In genomic region chr10:124403548-124403947, GRCh38 we compare ENCODE assay signal across 9 cellular contexts. TPM values are rescaled to one million over a fixed set of nuclear protein-coding genes. Genes with fewer than 3 reads are reported as not detected.
DNase-seq lines count a peak whose midpoint lies in the region; FAIRE-seq and TF ChIP-seq lines count a peak whose summit lies in the region.
"Had no signal": no experiment of that assay in that cellular context is flagged by ENCODE, and none has a peak within 500 bp of the region (broad histone marks: within the 10 kb centered on the region; RNA-seq: fewer than 3 reads in every experiment).

No MANE protein-coding gene starts in this region.

- peak; percentile 71 for FAIRE-seq in RCC 7860 (lab: Jason Lieb, UNC)
- FAIRE-seq in keratinocyte (lab: Jason Lieb, UNC): peak; percentile 86

- dilution Hi-C loops in keratinocyte (cut with MboI; ENCODE audit: extremely low pct_ligation_motif_present, low sequenced_read_pairs): no loop called here

- H3K36me3 ChIP-seq in keratinocyte (ENCODE audit: control insufficient read depth in 2 of 2, extremely low read depth in 1 of 2, insufficient read depth in 2 of 2, low read length in 2 of 2): peaks cover 28 to 36% of the 10 kb centered on the region in 2 experiments
- peaks cover 51 to 99% (median 99%) of the 10 kb centered on the region in 4 donors for H3K36me3 ChIP-seq in stomach

- no peak overlapping the region for H3K4me2 ChIP-seq in keratinocyte (ENCODE audit: control insufficient read depth, extremely low read depth, insufficient read depth, low read depth, low read length)

- no peak overlapping the region for H3K27ac ChIP-seq in keratinocyte (ENCODE audit: control insufficient read depth, insufficient read depth, low read length)
- no peak overlapping the region for H3K27ac ChIP-seq in stomach

- H3K27me3 ChIP-seq in keratinocyte (ENCODE audit: control insufficient read depth, extremely low read depth, insufficient read depth, low read length) (no peaks in the 10 kb centered on the region), stomach (no peaks in the 10 kb centered on the region)

- H3K9ac ChIP-seq in keratinocyte (ENCODE audit: control insufficient read depth, extremely low read depth, insufficient read depth, low read length): no peak overlapping the region

- WGBS in stomach, 5 donors: 36 to 45% (median 41%) methylated on average over 8 of the region's 8 CpGs

- no peak overlapping the region for H3K4me3 ChIP-seq in keratinocyte (ENCODE audit: control insufficient read depth in 2 of 3, extremely low read depth in 1 of 3, insufficient read depth in 2 of 3, low read depth in 1 of 3, low read length in 3 of 3)
- no peak overlapping the region for H3K4me3 ChIP-seq in stomach

- H3K79me2 ChIP-seq in keratinocyte (ENCODE audit: control insufficient read depth, insufficient read depth, low read length): peaks cover 6% of the 10 kb centered on the region

- peak; percentile 32 to 73 (median 40) for TF ChIP-seq CTCF in keratinocyte (optimal IDR thresholded peaks at IDR 0.05 in 1 of 3, IDR thresholded peaks at IDR 0.05 in 1 of 3, conservative IDR thresholded peaks at IDR 0.05 in 1 of 3; ENCODE audit: extremely low read depth in 1 of 3, insufficient read depth in 2 of 3, low read length in 3 of 3)
- peak in 3 of 7 experiments; percentile 45 to 66 (median 52) for TF ChIP-seq CTCF in stomach (IDR thresholded peaks at IDR 0.05)

- no peak for TF ChIP-seq EP300 in stomach (IDR thresholded peaks at IDR 0.05)

- intact Hi-C loops in stomach (cut with DNase I; ENCODE audit: low total_unique reads): no loop called here

- no peak overlapping the region for H2AFZ ChIP-seq in keratinocyte (ENCODE audit: control insufficient read depth, low read length)

- DNase-seq in stimulated activated naive CD4-positive, alpha-beta T cell (lab: John Stamatoyannopoulos, UW): peak in 5 of 6 experiments; percentile 7 to 72 (median 63)
- no peak for DNase-seq in stimulated activated naive CD4-positive, alpha-beta T cell treated with Interleukin-2 at 50 U/mL for 16 hours (lab: John Stamatoyannopoulos, UW)
- DNase-seq in HCEC 1CT (peak; percentile 74), M059J (ENCODE audit: low read depth) (peak; percentile 79), RCC 7860 (ENCODE audit: low spot score) (peak; percentile 61), brain pericyte (ENCODE audit: low read depth, low spot score) (peak; percentile 63), keratinocyte (ENCODE audit: low read depth, low spot score) (no peak), stomach (peak; percentile 34)

- no peaks in the 10 kb centered on the region for H3K4me1 ChIP-seq in keratinocyte (ENCODE audit: control insufficient read depth, extremely low read depth, insufficient read depth, low read length)
- H3K4me1 ChIP-seq in stomach: peaks cover 0 to 9% (median 4%) of the 10 kb centered on the region in 4 donors

- no peaks in the 10 kb centered on the region for H3K9me3 ChIP-seq in keratinocyte (ENCODE audit: control insufficient read depth, low read depth, low read length)
- no peaks in the 10 kb centered on the region for H3K9me3 ChIP-seq in stomach

- no peaks in the 10 kb centered on the region for H3K9me1 ChIP-seq in keratinocyte (ENCODE audit: control insufficient read depth, extremely low read depth, insufficient read depth, low read length)

- no peaks in the 10 kb centered on the region for H4K20me1 ChIP-seq in keratinocyte (ENCODE audit: control insufficient read depth, extremely low read depth, insufficient read depth, low read length)

- no peak for TF ChIP-seq POLR2A in stomach (IDR thresholded peaks at IDR 0.05)

RNA-seq across cellular contexts. Expression of gene OAT, which starts 15.2 kb away (rescaled TPM):
- 94.3 and 138 TPM in 2 replicates for total RNA-seq in M059J (2014; rRNA removed; shearing (Covaris generic))
- polyA plus RNA-seq in keratinocyte (310 to 528 TPM (median 427 TPM) in 3 replicates), stomach (10 to 100 TPM; 63.6 to 94.9 (median 63.8) TPM)
- polyA plus RNA-seq in keratinocyte (2011; ENCODE audit: low read depth): 38.5 TPM
- 212 and 359 TPM in 2 replicates for polyA plus RNA-seq in keratinocyte (2011; cell fraction: cytosol; rRNA removed)
- 329 and 426 TPM in 2 replicates for polyA plus RNA-seq in keratinocyte (2011; cell fraction: nucleus; rRNA removed)
- 96.8 and 332 TPM in 2 replicates for polyA plus RNA-seq in keratinocyte (2012; ENCODE audit: low replicate concordance)
- polyA minus RNA-seq in keratinocyte: 145 to 269 TPM (median 183 TPM) in 3 replicates
- 150 TPM for polyA minus RNA-seq in keratinocyte (2011; cell fraction: cytosol; rRNA and poly(A)+ RNA removed)
- polyA minus RNA-seq in keratinocyte (2011; cell fraction: nucleus; rRNA and poly(A)+ RNA removed): 149 and 237 TPM in 2 replicates
- total RNA-seq in stomach: 100 to 1,000 TPM in 1 of 5 donors, 10 to 100 TPM in 4; 26.1 to 243 (median 75.0) TPM

RNA-seq across cellular contexts. Expression of gene NKX1-2, which starts 46.3 kb away (rescaled TPM):
- total RNA-seq in M059J (2014; rRNA removed; shearing (Covaris generic)): 0.02 and 0.30 TPM in 2 replicates
- 0.89 to 3.6 TPM (median 1.9 TPM) in 3 replicates for polyA plus RNA-seq in keratinocyte
- 3.4 TPM for polyA plus RNA-seq in keratinocyte (2011; ENCODE audit: low read depth)
- polyA plus RNA-seq in keratinocyte (2011; cell fraction: cytosol; rRNA removed): 1.4 and 3.2 TPM in 2 replicates
- 1.3 and 1.7 TPM in 2 replicates for polyA plus RNA-seq in keratinocyte (2011; cell fraction: nucleus; rRNA removed)
- polyA plus RNA-seq in keratinocyte (2012; ENCODE audit: low replicate concordance): 1.9 and 3.3 TPM in 2 replicates
- 1.0 to 2.5 TPM (median 1.2 TPM) in 3 replicates for polyA minus RNA-seq in keratinocyte
- 3.5 TPM for polyA minus RNA-seq in keratinocyte (2011; cell fraction: cytosol; rRNA and poly(A)+ RNA removed)
- 1.5 and 1.7 TPM in 2 replicates for polyA minus RNA-seq in keratinocyte (2011; cell fraction: nucleus; rRNA and poly(A)+ RNA removed)
- not detected for total RNA-seq in stomach
- polyA plus RNA-seq in stomach: under 1 TPM in 1 of 3 donors, not detected in 2; 0.10 TPM
- total RNA-seq: mononuclear cell had no signal

RNA-seq across cellular contexts. Expression of gene LHPP, which starts 58.1 kb away (rescaled TPM):
- 10.5 and 17.3 TPM in 2 replicates for total RNA-seq in M059J (2014; rRNA removed; shearing (Covaris generic))
- polyA plus RNA-seq in keratinocyte: 13.1 to 17.7 TPM (median 17.2 TPM) in 3 replicates
- polyA plus RNA-seq in keratinocyte (2011; ENCODE audit: low read depth): 8.9 TPM
- 13.2 and 14.6 TPM in 2 replicates for polyA plus RNA-seq in keratinocyte (2011; cell fraction: cytosol; rRNA removed)
- polyA plus RNA-seq in keratinocyte (2011; cell fraction: nucleus; rRNA removed): 9.3 and 13.0 TPM in 2 replicates
- polyA plus RNA-seq in keratinocyte (2012; ENCODE audit: low replicate concordance): 22.6 and 25.2 TPM in 2 replicates
- polyA minus RNA-seq in keratinocyte: 8.3 to 8.7 TPM (median 8.4 TPM) in 3 replicates
- polyA minus RNA-seq in keratinocyte (2011; cell fraction: cytosol; rRNA and poly(A)+ RNA removed): 15.3 TPM
- 3.1 and 4.6 TPM in 2 replicates for polyA minus RNA-seq in keratinocyte (2011; cell fraction: nucleus; rRNA and poly(A)+ RNA removed)
- total RNA-seq in stomach: 10 to 100 TPM in 4 of 5 donors, 1 to 10 TPM in 1; 8.5 to 48.7 (median 17.5) TPM
- polyA plus RNA-seq in stomach: 10 to 100 TPM; 14.6 to 24.0 (median 16.6) TPM

Comparison
In these comparisons a context has a peak if more than half of its experiments do, and no peak if none do; other contexts are left out.
1. DNase-seq: peak in stimulated activated naive CD4-positive, alpha-beta T cell (5 of 6), HCEC 1CT (single experiment), M059J (single experiment), RCC 7860 (single experiment), brain pericyte (single experiment) and stomach (single experiment); none in stimulated activated naive CD4-positive, alpha-beta T cell treated with Interleukin-2 at 50 U/mL for 16 hours (single experiment) and keratinocyte (single experiment).